ENCODE assay signal across 2 cellular contexts in genomic region chr2:17538022-17538843, GRCh38.
A peak's percentile ranks its signal among the peaks of the same experiment; 100 is the strongest.
TF ChIP-seq lines count a peak whose summit lies in the region.

No MANE protein-coding gene starts in this region.

TF ChIP-seq in IMR-90, 13 proteins besides CTCF, POLR2A, EP300 and RAD21:
- TF ChIP-seq, protein P1, sequence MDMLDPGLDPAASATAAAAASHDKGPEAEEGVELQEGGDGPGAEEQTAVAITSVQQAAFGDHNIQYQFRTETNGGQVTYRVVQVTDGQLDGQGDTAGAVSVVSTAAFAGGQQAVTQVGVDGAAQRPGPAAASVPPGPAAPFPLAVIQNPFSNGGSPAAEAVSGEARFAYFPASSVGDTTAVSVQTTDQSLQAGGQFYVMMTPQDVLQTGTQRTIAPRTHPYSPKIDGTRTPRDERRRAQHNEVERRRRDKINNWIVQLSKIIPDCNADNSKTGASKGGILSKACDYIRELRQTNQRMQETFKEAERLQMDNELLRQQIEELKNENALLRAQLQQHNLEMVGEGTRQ (IDR thresholded peaks at IDR 0.05; ENCODE audit: low read depth, low read length), result no peak
- TF ChIP-seq MAFK (IDR thresholded peaks at IDR 0.05; ENCODE audit: low read depth, low read length) (no peak), RCOR1 (IDR thresholded peaks at IDR 0.05; ENCODE audit: insufficient replicate concordance, low read length) (no peak), MAZ (IDR thresholded peaks at IDR 0.05; ENCODE audit: borderline replicate concordance, low read depth, low read length) (no peak), ELK1 (IDR thresholded peaks at IDR 0.05; ENCODE audit: borderline replicate concordance, low read depth, low read length) (no peak), CEBPB (IDR thresholded peaks at IDR 0.05; ENCODE audit: low read depth, low read length) (no peak), SMC3 (IDR thresholded peaks at IDR 0.05; ENCODE audit: low read depth, low read length) (no peak), BHLHE40 (IDR thresholded peaks at IDR 0.05; ENCODE audit: low read depth, low read length) (no peak), FOS (IDR thresholded peaks at IDR 0.05; ENCODE audit: low read depth, low read length) (no peak), RFX5 (IDR thresholded peaks at IDR 0.05; ENCODE audit: low read depth, low read length) (no peak), MXI1 (IDR thresholded peaks at IDR 0.05; ENCODE audit: borderline replicate concordance, low read depth, low read length) (no peak), NFE2L2 (IDR thresholded peaks at IDR 0.05; ENCODE audit: low read depth, low read length) (no peak), CHD1 (IDR thresholded peaks at IDR 0.05; ENCODE audit: low read depth, low read length) (no peak)

TF ChIP-seq in H1, 55 proteins besides CTCF, POLR2A, EP300 and RAD21:
- no peak for TF ChIP-seq SAP30 (IDR thresholded peaks at IDR 0.05; ENCODE audit: insufficient read depth, insufficient replicate concordance, low read length)
- no peak for TF ChIP-seq FOSL1 (IDR thresholded peaks at IDR 0.05; ENCODE audit: insufficient read depth, low read depth, low read length)
- TF ChIP-seq CTBP2 (IDR thresholded peaks at IDR 0.05; ENCODE audit: borderline replicate concordance, insufficient read depth, insufficient read length, low read length), result no peak
- TF ChIP-seq, protein P2, sequence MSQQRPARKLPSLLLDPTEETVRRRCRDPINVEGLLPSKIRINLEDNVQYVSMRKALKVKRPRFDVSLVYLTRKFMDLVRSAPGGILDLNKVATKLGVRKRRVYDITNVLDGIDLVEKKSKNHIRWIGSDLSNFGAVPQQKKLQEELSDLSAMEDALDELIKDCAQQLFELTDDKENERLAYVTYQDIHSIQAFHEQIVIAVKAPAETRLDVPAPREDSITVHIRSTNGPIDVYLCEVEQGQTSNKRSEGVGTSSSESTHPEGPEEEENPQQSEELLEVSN (IDR thresholded peaks at IDR 0.05), result 0 out of 2 replicates have a peak, but pooled peaks have one; percentile 28
- TF ChIP-seq RNF2 (IDR thresholded peaks at IDR 0.05; ENCODE audit: borderline replicate concordance, low read depth, low read length, missing control alignments, poor library complexity, severe bottlenecking), result no peak
- TF ChIP-seq SIN3A (conservative IDR thresholded peaks at IDR 0.05 in 1 of 2, IDR thresholded peaks at IDR 0.05 in 1 of 2; ENCODE audit: low read depth in 1 of 2, low read length in 2 of 2), result no peak
- TF ChIP-seq GTF2F1 (IDR thresholded peaks at IDR 0.05; ENCODE audit: borderline replicate concordance, low read depth, low read length), result no peak
- no peak for TF ChIP-seq TCF12 (IDR thresholded peaks at IDR 0.05; ENCODE audit: low read depth, low read length)
- TF ChIP-seq YY1 (IDR thresholded peaks at IDR 0.05; ENCODE audit: low read depth, low read length), result peak; percentile 55; the same call in 1 of the 2 replicates
- TF ChIP-seq, protein P3, sequence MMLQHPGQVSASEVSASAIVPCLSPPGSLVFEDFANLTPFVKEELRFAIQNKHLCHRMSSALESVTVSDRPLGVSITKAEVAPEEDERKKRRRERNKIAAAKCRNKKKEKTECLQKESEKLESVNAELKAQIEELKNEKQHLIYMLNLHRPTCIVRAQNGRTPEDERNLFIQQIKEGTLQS (IDR thresholded peaks at IDR 0.05; ENCODE audit: insufficient read depth, low read depth, low read length), result no peak
- no peak for TF ChIP-seq BCL11A (IDR thresholded peaks at IDR 0.05; ENCODE audit: low read depth in 2 of 2, low read length in 2 of 2)
- TF ChIP-seq MAX (IDR thresholded peaks at IDR 0.05), result 0 out of 2 replicates have a peak, but pooled peaks have one; percentile 9
- TF ChIP-seq TEAD4 (IDR thresholded peaks at IDR 0.05; ENCODE audit: low read depth, low read length), result peak; percentile 67
- no peak for TF ChIP-seq BRCA1 (IDR thresholded peaks at IDR 0.05; ENCODE audit: low read depth, low read length)
- no peak for TF ChIP-seq RBBP5 (IDR thresholded peaks at IDR 0.05; ENCODE audit: borderline replicate concordance, low read depth, low read length)
- no peak for TF ChIP-seq SUZ12 (IDR thresholded peaks at IDR 0.05; ENCODE audit: low read length)
- peak; percentile 81 for TF ChIP-seq SP1 (IDR thresholded peaks at IDR 0.05; ENCODE audit: low read depth, low read length)
- no peak for TF ChIP-seq TBP (IDR thresholded peaks at IDR 0.05; ENCODE audit: low read depth, low read length)
- TF ChIP-seq TAF1 (IDR thresholded peaks at IDR 0.05; ENCODE audit: low read depth, low read length), result 0 out of 2 replicates have a peak, but pooled peaks have one; percentile 33
